ENCODE assay signal across 15 cellular contexts in the genomic region with DNA sequence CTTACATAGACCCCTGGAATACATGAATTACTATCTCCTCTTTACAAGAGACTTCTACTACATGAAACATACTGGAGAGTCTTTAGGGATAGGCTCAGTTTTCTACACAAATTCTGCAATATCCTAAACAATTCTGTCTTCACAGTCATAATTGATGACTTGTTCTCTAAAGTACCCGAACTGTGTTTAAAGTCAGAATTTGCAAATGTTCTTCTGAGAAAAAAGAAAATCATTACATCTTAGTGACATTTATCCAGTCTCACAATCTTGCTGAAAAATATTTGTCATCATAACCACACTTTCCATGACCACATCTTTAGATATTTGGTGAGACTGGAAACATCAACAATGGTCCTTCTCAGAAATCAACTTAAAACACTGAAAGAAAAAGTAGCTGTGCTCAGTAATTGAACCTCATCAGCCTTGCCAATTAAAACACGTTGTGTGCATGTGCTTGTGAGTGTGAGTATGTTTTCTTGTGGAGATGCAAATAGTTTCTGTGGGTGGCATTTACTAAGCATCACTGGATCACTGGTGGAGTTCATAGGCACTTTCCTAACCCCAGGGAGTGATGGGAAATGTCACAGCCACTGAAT.
"Had no signal": no experiment of that assay in that cellular context is flagged by ENCODE, and none has a peak within 500 bp of the region (broad histone marks: within the 10 kb centered on the region; RNA-seq: fewer than 3 reads in every experiment).

No MANE protein-coding gene starts in this region.

- DNase-seq: activated CD4-positive, CD25-positive, alpha-beta regulatory T cell; anterior cingulate cortex; cortex of kidney; effector CD4-positive, alpha-beta T cell; hippocampal formation; left ventricle myocardium inferior; mucosa of descending colon; naive thymus-derived CD8-positive, alpha-beta T cell; SJCRH30; stimulated activated CD4-positive, alpha-beta T cell treated with anti-CD3 and anti-CD28 coated beads, Interleukin-12 subunit alpha, Interleukin-12 subunit beta, amount 100 ng/mL, for 4 hours; stimulated activated CD4-positive, alpha-beta T cell treated with anti-CD3 and anti-CD28 coated beads, Interleukin-2, amount 100 ng/mL, for 24 hours had no signal

- H3K4me3 ChIP-seq: esophagus muscularis mucosa, left ventricle myocardium inferior, mucosa of descending colon, SJCRH30, suprapubic skin had no signal

- ATAC-seq: mucosa of descending colon; naive thymus-derived CD8-positive, alpha-beta T cell; stimulated activated memory B cell treated with anti-CD40 and anti-IgM and Interleukin-4, amounts not matched to agents 10 μg/mL and 1 μg/mL and 100 μg/mL, for 72 hours had no signal

- H3K27ac Mint-ChIP-seq: stimulated activated memory B cell treated with anti-CD40 and anti-IgM and Interleukin-4, amounts not matched to agents 10 μg/mL and 1 μg/mL and 100 μg/mL, for 72 hours; type B pancreatic cell had no signal

- H3K36me3 ChIP-seq: esophagus muscularis mucosa, left ventricle myocardium inferior, SJCRH30, suprapubic skin had no signal

- H3K4me3 Mint-ChIP-seq: naive thymus-derived CD8-positive, alpha-beta T cell; stimulated activated memory B cell treated with anti-CD40 and anti-IgM and Interleukin-4, amounts not matched to agents 10 μg/mL and 1 μg/mL and 100 μg/mL, for 72 hours; type B pancreatic cell had no signal

- H3K36me3 Mint-ChIP-seq: naive thymus-derived CD8-positive, alpha-beta T cell; stimulated activated memory B cell treated with anti-CD40 and anti-IgM and Interleukin-4, amounts not matched to agents 10 μg/mL and 1 μg/mL and 100 μg/mL, for 72 hours; type B pancreatic cell had no signal

- H3K4me1 Mint-ChIP-seq: stimulated activated memory B cell treated with anti-CD40 and anti-IgM and Interleukin-4, amounts not matched to agents 10 μg/mL and 1 μg/mL and 100 μg/mL, for 72 hours had no signal

- H3K9me3 ChIP-seq: esophagus muscularis mucosa, left ventricle myocardium inferior, mucosa of descending colon, SJCRH30, suprapubic skin had no signal

- H3K27ac ChIP-seq: esophagus muscularis mucosa, left ventricle myocardium inferior, SJCRH30, suprapubic skin had no signal

- H3K4me1 ChIP-seq: esophagus muscularis mucosa, left ventricle myocardium inferior, SJCRH30, suprapubic skin had no signal

- H3K9me3 Mint-ChIP-seq: naive thymus-derived CD8-positive, alpha-beta T cell; stimulated activated memory B cell treated with anti-CD40 and anti-IgM and Interleukin-4, amounts not matched to agents 10 μg/mL and 1 μg/mL and 100 μg/mL, for 72 hours; type B pancreatic cell had no signal

- H3K27me3 ChIP-seq: suprapubic skin had no signal
